ENCODE assay signal across 1 cellular context in the genomic region with DNA sequence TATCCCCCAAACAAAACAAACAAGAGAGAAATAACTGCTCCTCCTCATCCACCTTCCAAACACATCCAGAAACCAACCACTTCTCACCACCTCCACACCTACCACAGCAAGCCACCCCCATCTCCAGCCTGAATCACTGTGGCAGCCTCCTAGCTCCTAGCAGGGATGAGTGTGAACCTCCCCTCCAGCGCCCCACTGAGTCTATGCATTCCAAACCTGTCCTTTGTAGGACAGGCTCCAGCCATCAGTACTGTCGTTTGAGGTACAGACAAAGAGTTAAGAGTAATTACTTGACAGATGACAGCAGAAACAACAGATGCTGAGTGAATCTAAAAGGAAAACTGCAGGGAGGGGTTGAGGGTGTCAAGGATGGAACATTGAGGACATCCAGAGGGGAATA.
A peak's percentile ranks its signal among the peaks of the same experiment; 100 is the strongest.
TF ChIP-seq lines count a peak whose summit lies in the region.

No MANE protein-coding gene starts in this region.

TF ChIP-seq in H1, 55 proteins besides CTCF, POLR2A, EP300 and RAD21:
- TF ChIP-seq POU5F1 (IDR thresholded peaks at IDR 0.05; ENCODE audit: low read depth, low read length) (no peak), YY1 (IDR thresholded peaks at IDR 0.05; ENCODE audit: low read depth, low read length) (no peak), NRF1 (IDR thresholded peaks at IDR 0.05; ENCODE audit: low read depth, low read length) (no peak), SIN3A (conservative IDR thresholded peaks at IDR 0.05 in 1 of 2, IDR thresholded peaks at IDR 0.05 in 1 of 2; ENCODE audit: low read depth in 1 of 2, low read length in 2 of 2) (0 out of 4 replicates have a peak, but pooled peaks of 1 of the 2 experiments have one; percentile 21)
- TF ChIP-seq, protein P1, sequence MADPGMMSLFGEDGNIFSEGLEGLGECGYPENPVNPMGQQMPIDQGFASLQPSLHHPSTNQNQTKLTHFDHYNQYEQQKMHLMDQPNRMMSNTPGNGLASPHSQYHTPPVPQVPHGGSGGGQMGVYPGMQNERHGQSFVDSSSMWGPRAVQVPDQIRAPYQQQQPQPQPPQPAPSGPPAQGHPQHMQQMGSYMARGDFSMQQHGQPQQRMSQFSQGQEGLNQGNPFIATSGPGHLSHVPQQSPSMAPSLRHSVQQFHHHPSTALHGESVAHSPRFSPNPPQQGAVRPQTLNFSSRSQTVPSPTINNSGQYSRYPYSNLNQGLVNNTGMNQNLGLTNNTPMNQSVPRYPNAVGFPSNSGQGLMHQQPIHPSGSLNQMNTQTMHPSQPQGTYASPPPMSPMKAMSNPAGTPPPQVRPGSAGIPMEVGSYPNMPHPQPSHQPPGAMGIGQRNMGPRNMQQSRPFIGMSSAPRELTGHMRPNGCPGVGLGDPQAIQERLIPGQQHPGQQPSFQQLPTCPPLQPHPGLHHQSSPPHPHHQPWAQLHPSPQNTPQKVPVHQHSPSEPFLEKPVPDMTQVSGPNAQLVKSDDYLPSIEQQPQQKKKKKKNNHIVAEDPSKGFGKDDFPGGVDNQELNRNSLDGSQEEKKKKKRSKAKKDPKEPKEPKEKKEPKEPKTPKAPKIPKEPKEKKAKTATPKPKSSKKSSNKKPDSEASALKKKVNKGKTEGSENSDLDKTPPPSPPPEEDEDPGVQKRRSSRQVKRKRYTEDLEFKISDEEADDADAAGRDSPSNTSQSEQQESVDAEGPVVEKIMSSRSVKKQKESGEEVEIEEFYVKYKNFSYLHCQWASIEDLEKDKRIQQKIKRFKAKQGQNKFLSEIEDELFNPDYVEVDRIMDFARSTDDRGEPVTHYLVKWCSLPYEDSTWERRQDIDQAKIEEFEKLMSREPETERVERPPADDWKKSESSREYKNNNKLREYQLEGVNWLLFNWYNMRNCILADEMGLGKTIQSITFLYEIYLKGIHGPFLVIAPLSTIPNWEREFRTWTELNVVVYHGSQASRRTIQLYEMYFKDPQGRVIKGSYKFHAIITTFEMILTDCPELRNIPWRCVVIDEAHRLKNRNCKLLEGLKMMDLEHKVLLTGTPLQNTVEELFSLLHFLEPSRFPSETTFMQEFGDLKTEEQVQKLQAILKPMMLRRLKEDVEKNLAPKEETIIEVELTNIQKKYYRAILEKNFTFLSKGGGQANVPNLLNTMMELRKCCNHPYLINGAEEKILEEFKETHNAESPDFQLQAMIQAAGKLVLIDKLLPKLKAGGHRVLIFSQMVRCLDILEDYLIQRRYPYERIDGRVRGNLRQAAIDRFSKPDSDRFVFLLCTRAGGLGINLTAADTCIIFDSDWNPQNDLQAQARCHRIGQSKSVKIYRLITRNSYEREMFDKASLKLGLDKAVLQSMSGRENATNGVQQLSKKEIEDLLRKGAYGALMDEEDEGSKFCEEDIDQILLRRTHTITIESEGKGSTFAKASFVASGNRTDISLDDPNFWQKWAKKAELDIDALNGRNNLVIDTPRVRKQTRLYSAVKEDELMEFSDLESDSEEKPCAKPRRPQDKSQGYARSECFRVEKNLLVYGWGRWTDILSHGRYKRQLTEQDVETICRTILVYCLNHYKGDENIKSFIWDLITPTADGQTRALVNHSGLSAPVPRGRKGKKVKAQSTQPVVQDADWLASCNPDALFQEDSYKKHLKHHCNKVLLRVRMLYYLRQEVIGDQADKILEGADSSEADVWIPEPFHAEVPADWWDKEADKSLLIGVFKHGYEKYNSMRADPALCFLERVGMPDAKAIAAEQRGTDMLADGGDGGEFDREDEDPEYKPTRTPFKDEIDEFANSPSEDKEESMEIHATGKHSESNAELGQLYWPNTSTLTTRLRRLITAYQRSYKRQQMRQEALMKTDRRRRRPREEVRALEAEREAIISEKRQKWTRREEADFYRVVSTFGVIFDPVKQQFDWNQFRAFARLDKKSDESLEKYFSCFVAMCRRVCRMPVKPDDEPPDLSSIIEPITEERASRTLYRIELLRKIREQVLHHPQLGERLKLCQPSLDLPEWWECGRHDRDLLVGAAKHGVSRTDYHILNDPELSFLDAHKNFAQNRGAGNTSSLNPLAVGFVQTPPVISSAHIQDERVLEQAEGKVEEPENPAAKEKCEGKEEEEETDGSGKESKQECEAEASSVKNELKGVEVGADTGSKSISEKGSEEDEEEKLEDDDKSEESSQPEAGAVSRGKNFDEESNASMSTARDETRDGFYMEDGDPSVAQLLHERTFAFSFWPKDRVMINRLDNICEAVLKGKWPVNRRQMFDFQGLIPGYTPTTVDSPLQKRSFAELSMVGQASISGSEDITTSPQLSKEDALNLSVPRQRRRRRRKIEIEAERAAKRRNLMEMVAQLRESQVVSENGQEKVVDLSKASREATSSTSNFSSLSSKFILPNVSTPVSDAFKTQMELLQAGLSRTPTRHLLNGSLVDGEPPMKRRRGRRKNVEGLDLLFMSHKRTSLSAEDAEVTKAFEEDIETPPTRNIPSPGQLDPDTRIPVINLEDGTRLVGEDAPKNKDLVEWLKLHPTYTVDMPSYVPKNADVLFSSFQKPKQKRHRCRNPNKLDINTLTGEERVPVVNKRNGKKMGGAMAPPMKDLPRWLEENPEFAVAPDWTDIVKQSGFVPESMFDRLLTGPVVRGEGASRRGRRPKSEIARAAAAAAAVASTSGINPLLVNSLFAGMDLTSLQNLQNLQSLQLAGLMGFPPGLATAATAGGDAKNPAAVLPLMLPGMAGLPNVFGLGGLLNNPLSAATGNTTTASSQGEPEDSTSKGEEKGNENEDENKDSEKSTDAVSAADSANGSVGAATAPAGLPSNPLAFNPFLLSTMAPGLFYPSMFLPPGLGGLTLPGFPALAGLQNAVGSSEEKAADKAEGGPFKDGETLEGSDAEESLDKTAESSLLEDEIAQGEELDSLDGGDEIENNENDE (IDR thresholded peaks at IDR 0.05; ENCODE audit: insufficient replicate concordance, low read length), result no peak
